ENCODE assay signal across 1 cellular context in the genomic region with DNA sequence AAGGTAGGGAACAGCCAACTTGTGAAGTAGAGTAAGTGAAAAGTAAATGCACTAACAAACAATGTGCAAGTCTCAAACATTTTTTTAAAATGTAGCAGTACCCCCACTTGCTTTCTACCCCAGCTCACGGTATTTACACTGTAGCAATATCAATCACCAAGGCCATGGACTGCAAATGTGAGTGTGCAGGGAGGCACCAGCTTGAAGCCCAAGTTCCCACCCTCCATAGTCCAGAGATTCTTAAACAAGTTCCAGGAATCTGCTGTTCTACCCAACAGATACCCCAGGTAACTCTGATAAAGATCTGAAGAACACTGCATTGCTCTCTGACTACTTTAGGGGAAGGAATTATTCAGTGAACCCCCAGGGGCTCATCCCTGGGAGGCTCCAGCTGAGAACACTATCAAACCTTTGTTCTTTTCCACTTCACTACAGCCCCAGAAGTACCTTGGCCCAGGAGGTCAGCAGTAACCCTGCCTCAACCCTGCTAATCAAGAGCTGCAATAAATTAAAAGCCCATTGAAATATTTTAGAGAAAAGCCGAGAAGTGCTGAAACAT.
TF ChIP-seq lines count a peak whose summit lies in the region.

No MANE protein-coding gene starts in this region.

TF ChIP-seq in GM23338, 12 proteins besides CTCF, POLR2A, EP300 and RAD21 (continued from another document):
- TF ChIP-seq, protein P1, sequence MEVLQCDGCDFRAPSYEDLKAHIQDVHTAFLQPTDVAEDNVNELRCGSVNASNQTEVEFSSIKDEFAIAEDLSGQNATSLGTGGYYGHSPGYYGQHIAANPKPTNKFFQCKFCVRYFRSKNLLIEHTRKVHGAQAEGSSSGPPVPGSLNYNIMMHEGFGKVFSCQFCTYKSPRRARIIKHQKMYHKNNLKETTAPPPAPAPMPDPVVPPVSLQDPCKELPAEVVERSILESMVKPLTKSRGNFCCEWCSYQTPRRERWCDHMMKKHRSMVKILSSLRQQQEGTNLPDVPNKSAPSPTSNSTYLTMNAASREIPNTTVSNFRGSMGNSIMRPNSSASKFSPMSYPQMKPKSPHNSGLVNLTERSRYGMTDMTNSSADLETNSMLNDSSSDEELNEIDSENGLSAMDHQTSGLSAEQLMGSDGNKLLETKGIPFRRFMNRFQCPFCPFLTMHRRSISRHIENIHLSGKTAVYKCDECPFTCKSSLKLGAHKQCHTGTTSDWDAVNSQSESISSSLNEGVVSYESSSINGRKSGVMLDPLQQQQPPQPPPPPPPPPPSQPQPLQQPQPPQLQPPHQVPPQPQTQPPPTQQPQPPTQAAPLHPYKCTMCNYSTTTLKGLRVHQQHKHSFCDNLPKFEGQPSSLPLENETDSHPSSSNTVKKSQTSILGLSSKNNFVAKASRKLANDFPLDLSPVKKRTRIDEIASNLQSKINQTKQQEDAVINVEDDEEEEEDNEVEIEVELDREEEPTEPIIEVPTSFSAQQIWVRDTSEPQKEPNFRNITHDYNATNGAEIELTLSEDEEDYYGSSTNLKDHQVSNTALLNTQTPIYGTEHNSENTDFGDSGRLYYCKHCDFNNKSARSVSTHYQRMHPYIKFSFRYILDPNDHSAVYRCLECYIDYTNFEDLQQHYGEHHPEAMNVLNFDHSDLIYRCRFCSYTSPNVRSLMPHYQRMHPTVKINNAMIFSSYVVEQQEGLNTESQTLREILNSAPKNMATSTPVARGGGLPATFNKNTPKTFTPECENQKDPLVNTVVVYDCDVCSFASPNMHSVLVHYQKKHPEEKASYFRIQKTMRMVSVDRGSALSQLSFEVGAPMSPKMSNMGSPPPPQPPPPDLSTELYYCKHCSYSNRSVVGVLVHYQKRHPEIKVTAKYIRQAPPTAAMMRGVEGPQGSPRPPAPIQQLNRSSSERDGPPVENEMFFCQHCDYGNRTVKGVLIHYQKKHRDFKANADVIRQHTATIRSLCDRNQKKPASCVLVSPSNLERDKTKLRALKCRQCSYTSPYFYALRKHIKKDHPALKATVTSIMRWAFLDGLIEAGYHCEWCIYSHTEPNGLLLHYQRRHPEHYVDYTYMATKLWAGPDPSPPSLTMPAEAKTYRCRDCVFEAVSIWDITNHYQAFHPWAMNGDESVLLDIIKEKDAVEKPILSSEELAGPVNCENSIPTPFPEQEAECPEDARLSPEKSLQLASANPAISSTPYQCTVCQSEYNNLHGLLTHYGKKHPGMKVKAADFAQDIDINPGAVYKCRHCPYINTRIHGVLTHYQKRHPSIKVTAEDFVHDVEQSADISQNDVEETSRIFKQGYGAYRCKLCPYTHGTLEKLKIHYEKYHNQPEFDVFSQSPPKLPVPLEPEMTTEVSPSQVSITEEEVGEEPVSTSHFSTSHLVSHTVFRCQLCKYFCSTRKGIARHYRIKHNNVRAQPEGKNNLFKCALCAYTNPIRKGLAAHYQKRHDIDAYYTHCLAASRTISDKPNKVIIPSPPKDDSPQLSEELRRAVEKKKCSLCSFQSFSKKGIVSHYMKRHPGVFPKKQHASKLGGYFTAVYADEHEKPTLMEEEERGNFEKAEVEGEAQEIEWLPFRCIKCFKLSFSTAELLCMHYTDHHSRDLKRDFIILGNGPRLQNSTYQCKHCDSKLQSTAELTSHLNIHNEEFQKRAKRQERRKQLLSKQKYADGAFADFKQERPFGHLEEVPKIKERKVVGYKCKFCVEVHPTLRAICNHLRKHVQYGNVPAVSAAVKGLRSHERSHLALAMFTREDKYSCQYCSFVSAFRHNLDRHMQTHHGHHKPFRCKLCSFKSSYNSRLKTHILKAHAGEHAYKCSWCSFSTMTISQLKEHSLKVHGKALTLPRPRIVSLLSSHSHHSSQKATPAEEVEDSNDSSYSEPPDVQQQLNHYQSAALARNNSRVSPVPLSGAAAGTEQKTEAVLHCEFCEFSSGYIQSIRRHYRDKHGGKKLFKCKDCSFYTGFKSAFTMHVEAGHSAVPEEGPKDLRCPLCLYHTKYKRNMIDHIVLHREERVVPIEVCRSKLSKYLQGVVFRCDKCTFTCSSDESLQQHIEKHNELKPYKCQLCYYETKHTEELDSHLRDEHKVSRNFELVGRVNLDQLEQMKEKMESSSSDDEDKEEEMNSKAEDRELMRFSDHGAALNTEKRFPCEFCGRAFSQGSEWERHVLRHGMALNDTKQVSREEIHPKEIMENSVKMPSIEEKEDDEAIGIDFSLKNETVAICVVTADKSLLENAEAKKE (CRISPR knock-in tag; IDR thresholded peaks at IDR 0.05), result peak; percentile 67
- TF ChIP-seq EZH2phosphoT487 (IDR thresholded peaks at IDR 0.05; ENCODE audit: unreplicated experiment), result no peak
